ENCODE assay signal across 18 cellular contexts in genomic region chr10:81248846-81249245, GRCh38.
"Had no signal": no experiment of that assay in that cellular context is flagged by ENCODE, and none has a peak within 500 bp of the region (broad histone marks: within the 10 kb centered on the region; RNA-seq: fewer than 3 reads in every experiment).

No MANE protein-coding gene starts in this region.

- H3K4me1 ChIP-seq: adrenal gland, heart right ventricle, parathyroid adenoma had no signal

- H3K4me1 Mint-ChIP-seq: memory B cell, natural killer cell had no signal

- H3K27me3 Mint-ChIP-seq: memory B cell had no signal

- H3K79me2 ChIP-seq: parathyroid adenoma had no signal

- H3K27ac Mint-ChIP-seq: activated naive CD4-positive, alpha-beta T cell treated with anti-CD3 and anti-CD28 coated beads, Interleukin-2, amount 50 U/mL, for 72 hours; memory B cell; natural killer cell; T-helper 1 cell treated with Interleukin-12 subunit alpha and Interleukin-12 subunit beta and Interleukin-4 antibody, amounts not matched to agents 30 μg/mL and 1 μg/mL, for 36 hours had no signal

- H3K4me3 ChIP-seq: adrenal gland, heart right ventricle had no signal

- H3K36me3 ChIP-seq: adrenal gland, heart right ventricle, neutrophil had no signal

- H3K36me3 Mint-ChIP-seq: activated naive CD4-positive, alpha-beta T cell treated with anti-CD3 and anti-CD28 coated beads, Interleukin-2, amount 50 U/mL, for 72 hours; memory B cell; natural killer cell had no signal

- H3K27ac ChIP-seq: adrenal gland, heart right ventricle, neutrophil, parathyroid adenoma, VCaP had no signal

- H3K4me3 Mint-ChIP-seq: memory B cell; natural killer cell; T-helper 1 cell treated with Interleukin-12 subunit alpha and Interleukin-12 subunit beta and Interleukin-4 antibody, amounts not matched to agents 30 μg/mL and 1 μg/mL, for 36 hours had no signal

- H3K9me3 Mint-ChIP-seq: activated naive CD4-positive, alpha-beta T cell treated with anti-CD3 and anti-CD28 coated beads, Interleukin-2, amount 50 U/mL, for 72 hours; T-helper 1 cell treated with Interleukin-12 subunit alpha and Interleukin-12 subunit beta and Interleukin-4 antibody, amounts not matched to agents 30 μg/mL and 1 μg/mL, for 36 hours had no signal

- H3K9ac ChIP-seq: parathyroid adenoma had no signal

- H2AFZ ChIP-seq: parathyroid adenoma had no signal

- H3K27me3 ChIP-seq: adrenal gland, heart right ventricle, neutrophil had no signal

- ATAC-seq: activated naive CD4-positive, alpha-beta T cell treated with anti-CD3 and anti-CD28 coated beads, Interleukin-2, amount 50 U/mL, for 72 hours; heart right ventricle; natural killer cell had no signal

- DNase-seq: activated CD4-positive, alpha-beta T cell treated with anti-CD3 and anti-CD28 coated beads for 1 hour; activated gamma-delta T cell treated with Interleukin-2 at 50 U/mL for 16 hours; adrenal gland; cerebellar nuclear complex; cortex of kidney; heart right ventricle; kidney glomerular epithelial cell; natural killer cell; stimulated activated CD4-positive, alpha-beta T cell treated with anti-CD3 and anti-CD28 coated beads, Interleukin-12 subunit alpha, Interleukin-12 subunit beta, amount 100 ng/mL, for 4 hours; stimulated activated CD4-positive, alpha-beta T cell treated with anti-CD3 and anti-CD28 coated beads, Interleukin-1b, Interleukin-23, amount 100 ng/mL, for 48 hours; stimulated activated CD8-positive, alpha-beta memory T cell treated with anti-CD3 and anti-CD28 coated beads, Interleukin-4, amount 100 ng/mL, for 48 hours; stimulated activated naive CD4-positive, alpha-beta T cell had no signal

- H3K9me3 ChIP-seq: adrenal gland, heart right ventricle, neutrophil had no signal
